ENCODE assay signal across 8 cellular contexts in the genomic region with DNA sequence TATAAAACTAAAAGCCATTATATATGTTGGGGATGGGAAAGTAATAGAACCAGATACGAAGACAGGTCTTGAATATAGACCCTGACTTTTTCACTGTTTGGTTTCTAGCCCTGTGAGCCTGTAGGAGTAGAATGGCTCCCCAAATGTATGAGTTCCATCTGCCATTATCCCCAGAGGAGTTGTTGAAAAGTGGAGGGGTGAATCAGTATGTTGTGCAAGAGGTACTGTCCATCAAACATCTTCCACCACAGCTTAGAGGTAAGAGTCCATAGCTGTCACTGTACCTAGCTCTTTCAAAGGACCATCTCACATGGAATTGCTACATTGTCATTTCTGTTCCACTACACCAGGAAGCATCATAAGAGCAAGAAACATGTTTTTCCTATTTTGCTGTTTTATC. TPM values are rescaled to one million over a fixed set of nuclear protein-coding genes. Genes with fewer than 3 reads are reported as not detected.
DNase-seq lines count a peak whose midpoint lies in the region; TF ChIP-seq lines count a peak whose summit lies in the region.

No MANE protein-coding gene starts in this region.

- TF ChIP-seq CTCF in BE2C (IDR thresholded peaks at IDR 0.05; ENCODE audit: low read depth, low read length), result no peak

- peak overlapping the region; percentile 97 for H3K4me3 Mint-ChIP-seq in activated naive CD8-positive, alpha-beta T cell

- H3K9me3 ChIP-seq in BE2C (no peaks in the 10 kb centered on the region), HUES48 (ENCODE audit: control insufficient read depth, insufficient read depth, low read length) (no peaks in the 10 kb centered on the region), mesenchymal stem cell (ENCODE audit: control insufficient read depth, low read length) (no peaks in the 10 kb centered on the region)

- peak overlapping the region; percentile 57 for H3K4me2 ChIP-seq in mesenchymal stem cell (ENCODE audit: low read length, poor library complexity, severe bottlenecking)

- no peak overlapping the region for H3K14ac ChIP-seq in mesenchymal stem cell (ENCODE audit: low read length in 2 of 2)

- no peak overlapping the region for H3K18ac ChIP-seq in mesenchymal stem cell (ENCODE audit: low read depth in 1 of 2, low read length in 2 of 2)

- H3K4me1 ChIP-seq in BE2C, result peaks cover 2% of the 10 kb centered on the region; the same call in 1 of the 2 replicates
- peaks cover 10% of the 10 kb centered on the region for H3K4me1 ChIP-seq in HUES48 (ENCODE audit: control insufficient read depth, insufficient read depth, low read length)
- no peaks in the 10 kb centered on the region for H3K4me1 ChIP-seq in mesenchymal stem cell (ENCODE audit: control insufficient read depth, insufficient read depth, low read depth, low read length)

- no peak overlapping the region for H2BK5ac ChIP-seq in mesenchymal stem cell (ENCODE audit: low read depth, low read length, poor library complexity, severe bottlenecking)

- no peak overlapping the region for H2AK5ac ChIP-seq in mesenchymal stem cell (ENCODE audit: low read length, severe bottlenecking)

- H3K4me1 Mint-ChIP-seq in activated naive CD8-positive, alpha-beta T cell (ENCODE audit: low read depth), result peaks cover 42% of the 10 kb centered on the region

- H3K4me3 ChIP-seq in BE2C (ENCODE audit: low read depth, low read length) (peak overlapping the region; percentile 90), HUES48 (ENCODE audit: low read depth, low read length) (peak overlapping the region; percentile 84), mesenchymal stem cell (ENCODE audit: insufficient read depth in 1 of 2, low read depth in 1 of 2, low read length in 2 of 2) (peak overlapping the region in 1 of 2 experiments; percentile 94)

- H3K27ac Mint-ChIP-seq in activated naive CD8-positive, alpha-beta T cell, result peak overlapping the region; percentile 92

- no peak for DNase-seq in BE2C
- DNase-seq in mesenchymal stem cell, result no peak
- DNase-seq in NCI-H526 treated with DMSO at 0.1 percent for 48 hours (lab: John Stamatoyannopoulos, UW), result no peak
- DNase-seq in SKM-1 (lab: John Stamatoyannopoulos, UW; ENCODE audit: unreplicated experiment), result no peak
- no peak for DNase-seq in NCI-H1417 treated with DMSO at 0.1 percent for 48 hours (lab: John Stamatoyannopoulos, UW)
- no peak for DNase-seq in NCI-H748 (lab: John Stamatoyannopoulos, UW; ENCODE audit: unreplicated experiment)

- H2BK15ac ChIP-seq in mesenchymal stem cell (ENCODE audit: low read depth, poor library complexity, severe bottlenecking), result no peak overlapping the region

- H3K79me1 ChIP-seq in mesenchymal stem cell (replicated peaks; ENCODE audit: low read length, poor library complexity, severe bottlenecking), result peaks cover 35% of the 10 kb centered on the region

- no peak overlapping the region for H3K9ac ChIP-seq in HUES48 (ENCODE audit: low read depth, low read length)
- H3K9ac ChIP-seq in mesenchymal stem cell (ENCODE audit: low read length), result peak overlapping the region; percentile 75

- H2AFZ ChIP-seq in mesenchymal stem cell (ENCODE audit: low read depth, low read length), result no peak overlapping the region

- no CpG with 5 or more reads among the region's 1 CpG for WGBS in mesenchymal stem cell

- no peak overlapping the region for H3K4ac ChIP-seq in mesenchymal stem cell (ENCODE audit: low read depth in 1 of 2, low read length in 2 of 2)

- no peak overlapping the region for H4K91ac ChIP-seq in mesenchymal stem cell (ENCODE audit: low read length)

- H3K9me3 Mint-ChIP-seq in activated naive CD8-positive, alpha-beta T cell (ENCODE audit: low read depth), result no peaks in the 10 kb centered on the region

- H3K36me3 Mint-ChIP-seq in activated naive CD8-positive, alpha-beta T cell, result peaks cover 2% of the 10 kb centered on the region

- peak overlapping the region in 1 of 2 experiments; percentile 29 for H2BK12ac ChIP-seq in mesenchymal stem cell (ENCODE audit: low read length in 2 of 2)

- H4K8ac ChIP-seq in mesenchymal stem cell (ENCODE audit: low read length), result no peak overlapping the region

- H3K27me3 Mint-ChIP-seq in activated naive CD8-positive, alpha-beta T cell, result no peaks in the 10 kb centered on the region

- H3K23ac ChIP-seq in mesenchymal stem cell (ENCODE audit: low read length in 2 of 2), result no peak overlapping the region

- no peaks in the 10 kb centered on the region for H3K27me3 ChIP-seq in BE2C
- H3K27me3 ChIP-seq in HUES48 (ENCODE audit: control insufficient read depth, insufficient read depth, low read length), result no peaks in the 10 kb centered on the region
- H3K27me3 ChIP-seq in mesenchymal stem cell (ENCODE audit: control insufficient read depth in 1 of 2, insufficient read depth in 1 of 2, low read length in 2 of 2), result no peaks in the 10 kb centered on the region

- H3K36me3 ChIP-seq in BE2C (peaks cover 52% of the 10 kb centered on the region), HUES48 (ENCODE audit: control insufficient read depth, insufficient read depth, low read length) (peaks cover 60% of the 10 kb centered on the region), mesenchymal stem cell (ENCODE audit: control insufficient read depth in 1 of 2, insufficient read depth in 2 of 2, low read depth in 1 of 2, low read length in 2 of 2) (peaks cover 24 to 52% of the 10 kb centered on the region in 2 experiments)

- no peak overlapping the region for H2BK120ac ChIP-seq in mesenchymal stem cell (ENCODE audit: low read depth, low read length)

- H3K27ac ChIP-seq in HUES48 (ENCODE audit: low read depth, low read length), result no peak overlapping the region
- H3K27ac ChIP-seq in mesenchymal stem cell (ENCODE audit: low read length, poor library complexity, severe bottlenecking), result no peak overlapping the region

RNA-seq across cellular contexts. Expression of a gene that starts 1.1 kb away (rescaled TPM):
- 41.8 TPM for polyA plus RNA-seq in BE2C (2012; ENCODE audit: insufficient read depth, insufficient read length, low read depth)
- 11.7 TPM for polyA plus RNA-seq in mesenchymal stem cell (2013, experiment 1 of 2)
- 11.1 TPM for polyA plus RNA-seq in mesenchymal stem cell (2013, experiment 2 of 2)

RNA-seq across cellular contexts. Expression of a gene that starts 1.9 kb away (rescaled TPM):
- polyA plus RNA-seq in BE2C (2012; ENCODE audit: insufficient read depth, insufficient read length, low read depth), result 231 TPM
- 573 TPM for polyA plus RNA-seq in mesenchymal stem cell (2013, experiment 1 of 2)
- polyA plus RNA-seq in mesenchymal stem cell (2013, experiment 2 of 2), result 577 TPM

RNA-seq across cellular contexts. Expression of a gene that starts 24.5 kb away (rescaled TPM):
- polyA plus RNA-seq in BE2C (2012; ENCODE audit: insufficient read depth, insufficient read length, low read depth), result 4.2 TPM
- 8.0 TPM for polyA plus RNA-seq in mesenchymal stem cell (2013, experiment 1 of 2)
- polyA plus RNA-seq in mesenchymal stem cell (2013, experiment 2 of 2), result 8.6 TPM

RNA-seq across cellular contexts. Expression of a gene that starts 39.3 kb away (rescaled TPM):
- polyA plus RNA-seq in BE2C (2012; ENCODE audit: insufficient read depth, insufficient read length, low read depth), result 8,477 TPM
- polyA plus RNA-seq in mesenchymal stem cell (2013, experiment 1 of 2), result 4,502 TPM
- 4,557 TPM for polyA plus RNA-seq in mesenchymal stem cell (2013, experiment 2 of 2)

RNA-seq across cellular contexts. Expression of a gene that starts 43.1 kb away (rescaled TPM):
- polyA plus RNA-seq in BE2C (2012; ENCODE audit: insufficient read depth, insufficient read length, low read depth), result 9.8 TPM
- 10.9 TPM for polyA plus RNA-seq in mesenchymal stem cell (2013, experiment 1 of 2)
- 10.7 TPM for polyA plus RNA-seq in mesenchymal stem cell (2013, experiment 2 of 2)
